1 cellular context compared by ENCODE assay signal in the genomic region with DNA sequence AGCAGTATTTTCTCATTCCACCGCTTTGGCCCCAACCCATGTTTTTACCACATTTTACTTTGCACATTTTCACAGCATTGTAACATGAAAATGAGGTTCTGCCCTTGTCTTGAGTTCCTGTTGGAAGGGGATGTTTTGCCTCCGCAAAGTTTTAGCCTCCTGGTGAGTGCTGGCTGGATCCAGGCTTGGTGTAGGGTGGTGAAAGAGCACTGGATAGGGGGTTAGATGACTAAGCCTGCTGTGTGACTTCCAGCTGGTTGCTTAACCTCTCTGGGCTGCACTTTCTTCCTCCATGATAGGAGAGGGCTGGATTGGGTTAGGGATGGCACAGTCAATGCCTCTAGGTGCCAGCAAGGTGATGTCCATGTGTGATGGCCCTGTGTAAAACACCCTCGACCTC.
TF ChIP-seq lines count a peak whose summit lies in the region.

No MANE protein-coding gene starts in this region.

TF ChIP-seq in IMR-90, 13 proteins besides CTCF, POLR2A, EP300 and RAD21:
- TF ChIP-seq CEBPB (IDR thresholded peaks at IDR 0.05; ENCODE audit: low read depth, low read length) (no peak), RCOR1 (IDR thresholded peaks at IDR 0.05; ENCODE audit: insufficient replicate concordance, low read length) (no peak), CHD1 (IDR thresholded peaks at IDR 0.05; ENCODE audit: low read depth, low read length) (no peak), MAFK (IDR thresholded peaks at IDR 0.05; ENCODE audit: low read depth, low read length) (no peak), RFX5 (IDR thresholded peaks at IDR 0.05; ENCODE audit: low read depth, low read length) (no peak), NFE2L2 (IDR thresholded peaks at IDR 0.05; ENCODE audit: low read depth, low read length) (no peak), MXI1 (IDR thresholded peaks at IDR 0.05; ENCODE audit: borderline replicate concordance, low read depth, low read length) (no peak), BHLHE40 (IDR thresholded peaks at IDR 0.05; ENCODE audit: low read depth, low read length) (no peak), MAZ (IDR thresholded peaks at IDR 0.05; ENCODE audit: borderline replicate concordance, low read depth, low read length) (no peak), SMC3 (IDR thresholded peaks at IDR 0.05; ENCODE audit: low read depth, low read length) (no peak), FOS (IDR thresholded peaks at IDR 0.05; ENCODE audit: low read depth, low read length) (no peak)
- TF ChIP-seq, protein P1, sequence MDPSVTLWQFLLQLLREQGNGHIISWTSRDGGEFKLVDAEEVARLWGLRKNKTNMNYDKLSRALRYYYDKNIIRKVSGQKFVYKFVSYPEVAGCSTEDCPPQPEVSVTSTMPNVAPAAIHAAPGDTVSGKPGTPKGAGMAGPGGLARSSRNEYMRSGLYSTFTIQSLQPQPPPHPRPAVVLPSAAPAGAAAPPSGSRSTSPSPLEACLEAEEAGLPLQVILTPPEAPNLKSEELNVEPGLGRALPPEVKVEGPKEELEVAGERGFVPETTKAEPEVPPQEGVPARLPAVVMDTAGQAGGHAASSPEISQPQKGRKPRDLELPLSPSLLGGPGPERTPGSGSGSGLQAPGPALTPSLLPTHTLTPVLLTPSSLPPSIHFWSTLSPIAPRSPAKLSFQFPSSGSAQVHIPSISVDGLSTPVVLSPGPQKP (IDR thresholded peaks at IDR 0.05; ENCODE audit: borderline replicate concordance, low read depth, low read length): no peak
- TF ChIP-seq, protein P2, sequence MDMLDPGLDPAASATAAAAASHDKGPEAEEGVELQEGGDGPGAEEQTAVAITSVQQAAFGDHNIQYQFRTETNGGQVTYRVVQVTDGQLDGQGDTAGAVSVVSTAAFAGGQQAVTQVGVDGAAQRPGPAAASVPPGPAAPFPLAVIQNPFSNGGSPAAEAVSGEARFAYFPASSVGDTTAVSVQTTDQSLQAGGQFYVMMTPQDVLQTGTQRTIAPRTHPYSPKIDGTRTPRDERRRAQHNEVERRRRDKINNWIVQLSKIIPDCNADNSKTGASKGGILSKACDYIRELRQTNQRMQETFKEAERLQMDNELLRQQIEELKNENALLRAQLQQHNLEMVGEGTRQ (IDR thresholded peaks at IDR 0.05; ENCODE audit: low read depth, low read length): no peak
